9 cellular contexts compared by ENCODE assay signal in genomic region chr19:57192993-57193392, GRCh38. TPM values are rescaled to one million over a fixed set of nuclear protein-coding genes. Genes with fewer than 3 reads are reported as not detected.
DNase-seq lines count a peak whose midpoint lies in the region; ATAC-seq and TF ChIP-seq lines count a peak whose summit lies in the region.
"Had no signal": no experiment of that assay in that cellular context is flagged by ENCODE, and none has a peak within 500 bp of the region (broad histone marks: within the 10 kb centered on the region; RNA-seq: fewer than 3 reads in every experiment).

No MANE protein-coding gene starts in this region.

- peaks cover 12% of the 10 kb centered on the region for H3K9me3 Mint-ChIP-seq in Calu3 (ENCODE audit: low read depth, unreplicated experiment)
- H3K9me3 Mint-ChIP-seq in activated T-helper 1 cell treated with anti-CD3 and anti-CD28 coated beads, Interleukin-12 subunit alpha, Interleukin-12 subunit beta, Interleukin-2, Interleukin-4 antibody, amounts not matched to agents 30 ng/mL and 10 ng/mL and 1 ng/mL, durations not matched to agents 14 hours and 24 hours and 36 hours = peaks cover 42% of the 10 kb centered on the region
- peaks cover 5 to 25% (median 9%) of the 10 kb centered on the region in 7 donors for H3K9me3 Mint-ChIP-seq in naive B cell

- DNase-seq in Calu3 (no peak), naive B cell (no peak), AML-193 (lab: John Stamatoyannopoulos, UW) (no peak), GF-D8 (lab: John Stamatoyannopoulos, UW) (no peak)
- no peak for DNase-seq in activated T-helper 1 cell treated with anti-CD3 and anti-CD28 coated beads, Interleukin-12 subunit alpha, Interleukin-12 subunit beta, Interleukin-2, Interleukin-4 antibody, amounts not matched to agents 30 ng/mL and 10 ng/mL and 1 ng/mL, durations not matched to agents 14 hours and 24 hours and 36 hours (ENCODE audit: low spot score)
- DNase-seq: midbrain had no signal

- no peak for TF ChIP-seq CTCF in Calu3 (IDR thresholded peaks at IDR 0.05; ENCODE audit: unreplicated experiment)

- peaks cover 50% of the 10 kb centered on the region for H3K36me3 Mint-ChIP-seq in Calu3 (ENCODE audit: insufficient read depth, unreplicated experiment)
- H3K36me3 Mint-ChIP-seq in activated T-helper 1 cell treated with anti-CD3 and anti-CD28 coated beads, Interleukin-12 subunit alpha, Interleukin-12 subunit beta, Interleukin-2, Interleukin-4 antibody, amounts not matched to agents 30 ng/mL and 10 ng/mL and 1 ng/mL, durations not matched to agents 14 hours and 24 hours and 36 hours (ENCODE audit: low read depth) = peaks cover 71% of the 10 kb centered on the region
- H3K36me3 Mint-ChIP-seq in naive B cell = peaks cover 34 to 38% of the 10 kb centered on the region in 2 donors

- intact Hi-C loops in Calu3 (cut with micrococcal nuclease; ENCODE audit: unreplicated experiment) = loop anchor here (10.0 kb wide), 1 partner anchor 192 kb away; the partner anchor contains the start of gene ZNF548
- intact Hi-C loops in activated T-helper 1 cell treated with anti-CD3 and anti-CD28 coated beads, Interleukin-12 subunit alpha, Interleukin-12 subunit beta, Interleukin-2, Interleukin-4 antibody, amounts not matched to agents 30 ng/mL and 10 ng/mL and 1 ng/mL, durations not matched to agents 14 hours and 24 hours and 36 hours (cut with micrococcal nuclease) = loop anchor here (1.0 to 5.0 kb wide), 3 partner anchors 23 to 439 kb away; partner anchors contain the start of genes ZNF211 and ZNF419

- ATAC-seq in naive B cell (ENCODE audit: low read depth in 2 of 2) (no peak), GM19324 (IDR thresholded peaks at IDR 0.05; ENCODE audit: low FRiP score, unreplicated experiment) (no peak)

- H3K4me3 Mint-ChIP-seq in Calu3 (ENCODE audit: low read depth, unreplicated experiment) (peak overlapping the region; percentile 85), naive B cell (peak overlapping the region; percentile 92 to 97 (median 94))
- H3K4me3 Mint-ChIP-seq in activated T-helper 1 cell treated with anti-CD3 and anti-CD28 coated beads, Interleukin-12 subunit alpha, Interleukin-12 subunit beta, Interleukin-2, Interleukin-4 antibody, amounts not matched to agents 30 ng/mL and 10 ng/mL and 1 ng/mL, durations not matched to agents 14 hours and 24 hours and 36 hours = peak overlapping the region; percentile 94

- H3K4me1 Mint-ChIP-seq in Calu3 (ENCODE audit: low read depth, unreplicated experiment) = peaks cover 11% of the 10 kb centered on the region
- H3K4me1 Mint-ChIP-seq in activated T-helper 1 cell treated with anti-CD3 and anti-CD28 coated beads, Interleukin-12 subunit alpha, Interleukin-12 subunit beta, Interleukin-2, Interleukin-4 antibody, amounts not matched to agents 30 ng/mL and 10 ng/mL and 1 ng/mL, durations not matched to agents 14 hours and 24 hours and 36 hours (ENCODE audit: low read depth) = peaks cover 24% of the 10 kb centered on the region
- H3K4me1 Mint-ChIP-seq in naive B cell = peaks cover 27 to 50% (median 40%) of the 10 kb centered on the region in 3 donors

- CTCF ChIA-PET in Calu3 (lab: Charles Lee) = no interaction called here

- BruUV-seq in Calu3 (replicated peaks; lab: Mats Ljungman, UMichigan) = TSS peak; percentile 26

- H3K27ac Mint-ChIP-seq in Calu3 (ENCODE audit: unreplicated experiment) (no peak overlapping the region), naive B cell (peak overlapping the region in 3 of 6 donors; percentile 77 to 96 (median 81))
- peak overlapping the region; percentile 62 for H3K27ac Mint-ChIP-seq in activated T-helper 1 cell treated with anti-CD3 and anti-CD28 coated beads, Interleukin-12 subunit alpha, Interleukin-12 subunit beta, Interleukin-2, Interleukin-4 antibody, amounts not matched to agents 30 ng/mL and 10 ng/mL and 1 ng/mL, durations not matched to agents 14 hours and 24 hours and 36 hours

- H3K27me3 Mint-ChIP-seq in Calu3 (ENCODE audit: unreplicated experiment) (no peaks in the 10 kb centered on the region), naive B cell (peaks cover 0 to 5% (median 0%) of the 10 kb centered on the region in 3 donors)
- no peaks in the 10 kb centered on the region for H3K27me3 Mint-ChIP-seq in activated T-helper 1 cell treated with anti-CD3 and anti-CD28 coated beads, Interleukin-12 subunit alpha, Interleukin-12 subunit beta, Interleukin-2, Interleukin-4 antibody, amounts not matched to agents 30 ng/mL and 10 ng/mL and 1 ng/mL, durations not matched to agents 14 hours and 24 hours and 36 hours (ENCODE audit: insufficient read depth)

RNA-seq across cellular contexts. Expression of gene ZNF264, which starts 1.7 kb away (rescaled TPM):
- total RNA-seq in Calu3 (2022) = 28.7 and 29.0 TPM in 2 replicates
- total RNA-seq in activated T-helper 1 cell treated with anti-CD3 and anti-CD28 coated beads, Interleukin-12 subunit alpha, Interleukin-12 subunit beta, Interleukin-2, Interleukin-4 antibody, amounts not matched to agents 30 ng/mL and 10 ng/mL and 1 ng/mL, durations not matched to agents 14 hours and 24 hours and 36 hours = 16.1 and 18.3 TPM in 2 replicates
- polyA plus RNA-seq in naive B cell (ENCODE audit: low read depth in 6 of 6) = 10 to 100 TPM in 5 of 6 donors, 1 to 10 TPM in 1; 6.9 to 25.2 (median 22.2) TPM

RNA-seq across cellular contexts. Expression of gene DUXA, which starts 25.7 kb away (rescaled TPM):
- total RNA-seq in Calu3 (2022) = not detected in 2 replicates
- not detected in 2 replicates for total RNA-seq in activated T-helper 1 cell treated with anti-CD3 and anti-CD28 coated beads, Interleukin-12 subunit alpha, Interleukin-12 subunit beta, Interleukin-2, Interleukin-4 antibody, amounts not matched to agents 30 ng/mL and 10 ng/mL and 1 ng/mL, durations not matched to agents 14 hours and 24 hours and 36 hours
- polyA plus RNA-seq in naive B cell (ENCODE audit: low read depth in 6 of 6) = not detected
- total RNA-seq: activated naive CD4-positive, alpha-beta T cell treated with anti-CD3 and anti-CD28 coated beads, Interleukin-2, amount 50 U/mL, for 72 hours; vagina had no signal

RNA-seq across cellular contexts. Expression of gene AURKC, which starts 37.8 kb away (rescaled TPM):
- total RNA-seq in Calu3 (2022) = 0.83 and 1.3 TPM in 2 replicates
- 0.54 and 0.73 TPM in 2 replicates for total RNA-seq in activated T-helper 1 cell treated with anti-CD3 and anti-CD28 coated beads, Interleukin-12 subunit alpha, Interleukin-12 subunit beta, Interleukin-2, Interleukin-4 antibody, amounts not matched to agents 30 ng/mL and 10 ng/mL and 1 ng/mL, durations not matched to agents 14 hours and 24 hours and 36 hours
- polyA plus RNA-seq in naive B cell (ENCODE audit: low read depth in 6 of 6) = 1 to 10 TPM in 3 of 6 donors, under 1 TPM in 2, not detected in 1; 0.41 to 2.5 (median 1.7) TPM

RNA-seq across cellular contexts. Expression of gene ZNF805, which starts 47.4 kb away (rescaled TPM):
- 13.8 and 14.1 TPM in 2 replicates for total RNA-seq in Calu3 (2022)
- total RNA-seq in activated T-helper 1 cell treated with anti-CD3 and anti-CD28 coated beads, Interleukin-12 subunit alpha, Interleukin-12 subunit beta, Interleukin-2, Interleukin-4 antibody, amounts not matched to agents 30 ng/mL and 10 ng/mL and 1 ng/mL, durations not matched to agents 14 hours and 24 hours and 36 hours = 6.9 and 8.4 TPM in 2 replicates
- polyA plus RNA-seq in naive B cell (ENCODE audit: low read depth in 6 of 6) = 1 to 10 TPM in 5 of 6 donors, not detected in 1; 3.4 to 5.9 (median 4.7) TPM

RNA-seq across cellular contexts. Expression of gene ZIM3, which starts 48.0 kb away (rescaled TPM):
- total RNA-seq in Calu3 (2022) = not detected in 2 replicates
- not detected in 2 replicates for total RNA-seq in activated T-helper 1 cell treated with anti-CD3 and anti-CD28 coated beads, Interleukin-12 subunit alpha, Interleukin-12 subunit beta, Interleukin-2, Interleukin-4 antibody, amounts not matched to agents 30 ng/mL and 10 ng/mL and 1 ng/mL, durations not matched to agents 14 hours and 24 hours and 36 hours
- not detected for polyA plus RNA-seq in naive B cell (ENCODE audit: low read depth in 6 of 6)
- total RNA-seq: activated naive CD4-positive, alpha-beta T cell treated with anti-CD3 and anti-CD28 coated beads, Interleukin-2, amount 50 U/mL, for 72 hours; vagina had no signal
